Comparison of ENCODE assay signal across 8 cellular contexts in the genomic region with DNA sequence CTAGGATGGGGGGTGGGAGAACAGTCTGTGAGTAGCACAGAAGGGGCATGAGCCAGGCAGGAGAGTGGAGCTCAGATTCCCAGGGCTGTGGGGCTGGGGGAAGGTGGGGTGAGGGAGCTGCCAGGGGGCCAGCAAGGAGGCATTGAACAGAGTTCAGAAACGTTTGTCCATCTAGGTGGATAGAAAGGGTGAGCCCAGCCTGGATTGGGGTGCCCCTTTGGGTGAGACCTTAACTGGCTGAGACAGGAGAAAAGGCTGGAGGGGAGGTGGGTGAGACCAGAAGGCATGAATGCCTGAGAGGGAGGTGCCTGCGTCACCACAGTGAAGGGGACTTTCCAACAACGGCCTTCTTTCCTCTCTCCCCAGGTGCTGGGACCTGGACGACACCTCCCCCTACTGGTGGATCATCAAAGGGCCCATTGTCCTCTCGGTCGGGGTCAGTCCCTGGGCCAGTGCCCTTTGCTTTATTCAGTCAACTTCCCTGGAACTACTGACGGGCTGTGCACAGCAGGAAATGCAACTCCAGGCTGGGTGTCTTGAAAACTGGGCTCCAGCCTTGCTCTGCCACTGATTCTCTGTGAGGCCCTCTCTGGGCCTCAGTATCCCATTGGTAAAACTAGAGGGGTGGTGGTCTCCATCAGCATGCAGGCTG. TPM values are rescaled to one million over a fixed set of nuclear protein-coding genes. Genes with fewer than 3 reads are reported as not detected.
A peak's percentile ranks its signal among the peaks of the same experiment; 100 is the strongest.
DNase-seq lines count a peak whose midpoint lies in the region; ATAC-seq and TF ChIP-seq lines count a peak whose summit lies in the region.

No MANE protein-coding gene starts in this region.

- TF ChIP-seq POLR2A in body of pancreas (IDR thresholded peaks at IDR 0.05) (peak in 1 of 3 donors; percentile 13), testis (IDR thresholded peaks at IDR 0.05) (no peak)

- no peaks in the 10 kb centered on the region for H3F3A ChIP-seq in OCI-LY1 (ENCODE audit: insufficient read depth, low read length)

- H3K36me3 ChIP-seq in OCI-LY1 (ENCODE audit: insufficient read depth, low read length), result no peaks in the 10 kb centered on the region
- H3K36me3 ChIP-seq in body of pancreas (replicated peaks in 1 of 2; ENCODE audit: insufficient read depth in 1 of 2, low read depth in 2 of 2), result no peaks in the 10 kb centered on the region
- H3K36me3 ChIP-seq in testis (ENCODE audit: low read depth, missing control alignments), result no peaks in the 10 kb centered on the region

- H3K4me1 ChIP-seq in OCI-LY1 (ENCODE audit: insufficient read depth, low read length, severe bottlenecking), result peaks cover 17% of the 10 kb centered on the region
- H3K4me1 ChIP-seq in body of pancreas, result peaks cover 28% of the 10 kb centered on the region
- no peaks in the 10 kb centered on the region for H3K4me1 ChIP-seq in testis

- WGBS in body of pancreas, 2 donors, result 8 to 10% methylated on average over 3 to 7 of the region's 7 CpGs
- 44 to 49% methylated on average over 6 to 7 of the region's 7 CpGs for WGBS in testis, 2 donors

- H3K4me3 ChIP-seq in OCI-LY1 (ENCODE audit: low read depth, low read length, poor library complexity, severe bottlenecking) (no peak overlapping the region), body of pancreas (no peak overlapping the region), testis (no peak overlapping the region)

- H3K27ac ChIP-seq in OCI-LY1 (ENCODE audit: low read depth, low read length, poor library complexity, severe bottlenecking), result peak overlapping the region; percentile 50
- peak overlapping the region in 3 of 4 donors; percentile 54 to 67 (median 65) for H3K27ac ChIP-seq in body of pancreas
- no peak overlapping the region for H3K27ac ChIP-seq in testis

- intact Hi-C loops in body of pancreas (cut with DNase I), result loop anchor here (5.0 kb wide), 1 partner anchor 172 kb away; no protein-coding TSS in a partner anchor
- intact Hi-C loops in testis (cut with DNase I; ENCODE audit: low total_unique reads), result loop anchor here (10.0 kb wide), 2 partner anchors 170 to 240 kb away; no protein-coding TSS in a partner anchor

- H3K9me3 ChIP-seq in OCI-LY1 (ENCODE audit: low read length) (no peaks in the 10 kb centered on the region), body of pancreas (no peaks in the 10 kb centered on the region), testis (no peaks in the 10 kb centered on the region)

- H3K27me3 ChIP-seq in OCI-LY1 (ENCODE audit: insufficient read depth, low read length), result no peaks in the 10 kb centered on the region
- H3K27me3 ChIP-seq in body of pancreas, result no peaks in the 10 kb centered on the region
- H3K27me3 ChIP-seq in testis, result no peaks in the 10 kb centered on the region

- H3K79me2 ChIP-seq in OCI-LY1 (ENCODE audit: insufficient read depth, low read length), result no peaks in the 10 kb centered on the region

- no peak overlapping the region for H2AFZ ChIP-seq in OCI-LY1 (ENCODE audit: low read length)

- no peak overlapping the region; the same call in 1 of the 2 replicates for H3K9ac ChIP-seq in OCI-LY1 (ENCODE audit: low read length)

- H3K4me2 ChIP-seq in OCI-LY1 (ENCODE audit: low read length), result peak overlapping the region; percentile 13; the same call in 1 of the 2 replicates

- peak; percentile 91 for TF ChIP-seq CTCF in OCI-LY1 (IDR thresholded peaks at IDR 0.05; ENCODE audit: low read length)
- peak; percentile 73 to 90 (median 82) for TF ChIP-seq CTCF in body of pancreas (IDR thresholded peaks at IDR 0.05)
- peak; percentile 40 to 62 (median 55) for TF ChIP-seq CTCF in testis (IDR thresholded peaks at IDR 0.05)

- DNase-seq in DMS53 (lab: John Stamatoyannopoulos, UW) (peak; percentile 93), GM19240 (ENCODE audit: insufficient read length, low spot score) (peak; percentile 56), body of pancreas (peak; percentile 79 to 84 (median 81)), left kidney (ENCODE audit: low read depth, low spot score) (peak; percentile 75), testis (peak; percentile 75), SHP77 treated with DMSO at 0.1 percent for 48 hours (lab: John Stamatoyannopoulos, UW) (no peak)

- no peaks in the 10 kb centered on the region for H3K9me2 ChIP-seq in OCI-LY1 (ENCODE audit: low read depth, low read length)

- ATAC-seq in HG03103 (IDR thresholded peaks at IDR 0.05; ENCODE audit: low read depth, unreplicated experiment) (peak; percentile 90), body of pancreas (peak; percentile 95)

- H4K20me1 ChIP-seq in OCI-LY1 (ENCODE audit: insufficient read depth, low read length), result no peaks in the 10 kb centered on the region

RNA-seq across cellular contexts. Expression of gene GHRHR, which starts 11.0 kb away (rescaled TPM):
- total RNA-seq in body of pancreas, result not detected
- total RNA-seq in testis, result 1 to 10 TPM; 1.4 to 3.6 TPM
- 2.1 TPM for polyA plus RNA-seq in testis (ENCODE audit: insufficient read depth, low read depth, low replicate concordance)

Comparison
In these comparisons a context has a peak if more than half of its experiments do, and no peak if none do; other contexts are left out.
1. H3K27ac ChIP-seq: peak in OCI-LY1 (single experiment) and body of pancreas (3 of 4); none in testis (0 of 2).
2. Peak in every context shown above with its lines, with median percentiles within 50 percentile points of each other: CTCF ChIP-seq.